1 cellular context compared by ENCODE assay signal in the genomic region with DNA sequence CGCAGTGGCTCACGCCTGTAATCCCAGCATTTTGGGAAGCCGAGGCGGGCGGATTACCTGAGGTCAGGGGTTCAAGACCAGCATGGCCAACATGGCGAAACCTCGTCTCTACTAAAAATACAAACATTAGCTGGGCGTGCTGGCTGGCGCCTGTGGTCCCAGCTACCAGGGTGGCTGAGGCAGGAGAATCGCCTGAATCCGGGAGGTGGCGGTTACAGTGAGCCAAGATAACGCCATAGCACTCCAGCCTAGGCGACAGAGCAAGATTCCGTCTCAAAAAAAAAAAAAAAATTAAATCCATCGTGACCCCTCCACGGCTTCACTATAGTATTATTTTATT.
TF ChIP-seq lines count a peak whose summit lies in the region.

No MANE protein-coding gene starts in this region.

TF ChIP-seq in GM23338, 12 proteins besides CTCF, POLR2A, EP300 and RAD21 (continued from another document):
- TF ChIP-seq EZH2 (IDR thresholded peaks at IDR 0.05; ENCODE audit: low read depth, unreplicated experiment): no peak
